ENCODE assay signal across 2 cellular contexts in the genomic region with DNA sequence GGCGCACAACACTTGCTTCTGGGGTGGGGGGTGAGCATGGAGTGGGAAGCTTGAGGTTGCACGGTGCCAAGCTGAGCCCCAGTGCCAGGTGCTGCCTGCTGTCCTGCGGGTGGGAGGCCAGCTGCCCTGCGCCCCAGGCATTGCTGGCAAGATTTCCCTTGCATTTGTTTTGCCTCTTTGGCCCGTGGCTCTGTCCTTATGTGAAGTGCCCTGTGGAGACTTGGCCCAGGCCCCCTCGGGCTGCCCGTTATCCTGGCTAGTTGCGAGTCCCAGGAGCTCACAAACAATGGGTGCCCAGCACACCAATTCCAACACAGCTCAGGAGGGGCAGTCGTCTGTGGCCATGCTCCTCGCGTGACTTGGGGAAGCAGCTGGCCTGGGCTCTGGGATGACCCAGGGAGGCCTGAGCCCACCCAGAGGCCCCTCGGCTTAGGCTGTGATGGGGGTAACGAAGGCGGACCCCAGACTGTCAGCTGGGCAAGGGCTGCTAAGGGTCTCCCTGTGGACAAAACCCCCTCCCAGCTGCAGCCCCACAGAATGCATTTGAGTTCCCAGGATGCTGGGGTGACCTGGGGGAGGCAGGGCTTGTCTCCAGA.
TF ChIP-seq lines count a peak whose summit lies in the region.

No MANE protein-coding gene starts in this region.

TF ChIP-seq in SK-N-SH, 30 proteins besides CTCF, POLR2A, EP300 and RAD21 (continued from another document):
- TF ChIP-seq, protein P1, sequence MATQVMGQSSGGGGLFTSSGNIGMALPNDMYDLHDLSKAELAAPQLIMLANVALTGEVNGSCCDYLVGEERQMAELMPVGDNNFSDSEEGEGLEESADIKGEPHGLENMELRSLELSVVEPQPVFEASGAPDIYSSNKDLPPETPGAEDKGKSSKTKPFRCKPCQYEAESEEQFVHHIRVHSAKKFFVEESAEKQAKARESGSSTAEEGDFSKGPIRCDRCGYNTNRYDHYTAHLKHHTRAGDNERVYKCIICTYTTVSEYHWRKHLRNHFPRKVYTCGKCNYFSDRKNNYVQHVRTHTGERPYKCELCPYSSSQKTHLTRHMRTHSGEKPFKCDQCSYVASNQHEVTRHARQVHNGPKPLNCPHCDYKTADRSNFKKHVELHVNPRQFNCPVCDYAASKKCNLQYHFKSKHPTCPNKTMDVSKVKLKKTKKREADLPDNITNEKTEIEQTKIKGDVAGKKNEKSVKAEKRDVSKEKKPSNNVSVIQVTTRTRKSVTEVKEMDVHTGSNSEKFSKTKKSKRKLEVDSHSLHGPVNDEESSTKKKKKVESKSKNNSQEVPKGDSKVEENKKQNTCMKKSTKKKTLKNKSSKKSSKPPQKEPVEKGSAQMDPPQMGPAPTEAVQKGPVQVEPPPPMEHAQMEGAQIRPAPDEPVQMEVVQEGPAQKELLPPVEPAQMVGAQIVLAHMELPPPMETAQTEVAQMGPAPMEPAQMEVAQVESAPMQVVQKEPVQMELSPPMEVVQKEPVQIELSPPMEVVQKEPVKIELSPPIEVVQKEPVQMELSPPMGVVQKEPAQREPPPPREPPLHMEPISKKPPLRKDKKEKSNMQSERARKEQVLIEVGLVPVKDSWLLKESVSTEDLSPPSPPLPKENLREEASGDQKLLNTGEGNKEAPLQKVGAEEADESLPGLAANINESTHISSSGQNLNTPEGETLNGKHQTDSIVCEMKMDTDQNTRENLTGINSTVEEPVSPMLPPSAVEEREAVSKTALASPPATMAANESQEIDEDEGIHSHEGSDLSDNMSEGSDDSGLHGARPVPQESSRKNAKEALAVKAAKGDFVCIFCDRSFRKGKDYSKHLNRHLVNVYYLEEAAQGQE (IDR thresholded peaks at IDR 0.05; ENCODE audit: low read depth, low read length), result no peak
- TF ChIP-seq, protein P2, sequence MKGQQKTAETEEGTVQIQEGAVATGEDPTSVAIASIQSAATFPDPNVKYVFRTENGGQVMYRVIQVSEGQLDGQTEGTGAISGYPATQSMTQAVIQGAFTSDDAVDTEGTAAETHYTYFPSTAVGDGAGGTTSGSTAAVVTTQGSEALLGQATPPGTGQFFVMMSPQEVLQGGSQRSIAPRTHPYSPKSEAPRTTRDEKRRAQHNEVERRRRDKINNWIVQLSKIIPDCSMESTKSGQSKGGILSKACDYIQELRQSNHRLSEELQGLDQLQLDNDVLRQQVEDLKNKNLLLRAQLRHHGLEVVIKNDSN (IDR thresholded peaks at IDR 0.05; ENCODE audit: borderline replicate concordance, low read depth), result no peak

TF ChIP-seq in SK-N-SH treated with all-trans-retinoic acid at 6 μM for 48 hours, 23 proteins besides CTCF, POLR2A, EP300 and RAD21 (continued from another document):
- TF ChIP-seq, protein P3, sequence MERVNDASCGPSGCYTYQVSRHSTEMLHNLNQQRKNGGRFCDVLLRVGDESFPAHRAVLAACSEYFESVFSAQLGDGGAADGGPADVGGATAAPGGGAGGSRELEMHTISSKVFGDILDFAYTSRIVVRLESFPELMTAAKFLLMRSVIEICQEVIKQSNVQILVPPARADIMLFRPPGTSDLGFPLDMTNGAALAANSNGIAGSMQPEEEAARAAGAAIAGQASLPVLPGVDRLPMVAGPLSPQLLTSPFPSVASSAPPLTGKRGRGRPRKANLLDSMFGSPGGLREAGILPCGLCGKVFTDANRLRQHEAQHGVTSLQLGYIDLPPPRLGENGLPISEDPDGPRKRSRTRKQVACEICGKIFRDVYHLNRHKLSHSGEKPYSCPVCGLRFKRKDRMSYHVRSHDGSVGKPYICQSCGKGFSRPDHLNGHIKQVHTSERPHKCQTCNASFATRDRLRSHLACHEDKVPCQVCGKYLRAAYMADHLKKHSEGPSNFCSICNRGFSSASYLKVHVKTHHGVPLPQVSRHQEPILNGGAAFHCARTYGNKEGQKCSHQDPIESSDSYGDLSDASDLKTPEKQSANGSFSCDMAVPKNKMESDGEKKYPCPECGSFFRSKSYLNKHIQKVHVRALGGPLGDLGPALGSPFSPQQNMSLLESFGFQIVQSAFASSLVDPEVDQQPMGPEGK (CRISPR knock-in tag; IDR thresholded peaks at IDR 0.05; ENCODE audit: borderline replicate concordance), result no peak
- TF ChIP-seq, protein P4, sequence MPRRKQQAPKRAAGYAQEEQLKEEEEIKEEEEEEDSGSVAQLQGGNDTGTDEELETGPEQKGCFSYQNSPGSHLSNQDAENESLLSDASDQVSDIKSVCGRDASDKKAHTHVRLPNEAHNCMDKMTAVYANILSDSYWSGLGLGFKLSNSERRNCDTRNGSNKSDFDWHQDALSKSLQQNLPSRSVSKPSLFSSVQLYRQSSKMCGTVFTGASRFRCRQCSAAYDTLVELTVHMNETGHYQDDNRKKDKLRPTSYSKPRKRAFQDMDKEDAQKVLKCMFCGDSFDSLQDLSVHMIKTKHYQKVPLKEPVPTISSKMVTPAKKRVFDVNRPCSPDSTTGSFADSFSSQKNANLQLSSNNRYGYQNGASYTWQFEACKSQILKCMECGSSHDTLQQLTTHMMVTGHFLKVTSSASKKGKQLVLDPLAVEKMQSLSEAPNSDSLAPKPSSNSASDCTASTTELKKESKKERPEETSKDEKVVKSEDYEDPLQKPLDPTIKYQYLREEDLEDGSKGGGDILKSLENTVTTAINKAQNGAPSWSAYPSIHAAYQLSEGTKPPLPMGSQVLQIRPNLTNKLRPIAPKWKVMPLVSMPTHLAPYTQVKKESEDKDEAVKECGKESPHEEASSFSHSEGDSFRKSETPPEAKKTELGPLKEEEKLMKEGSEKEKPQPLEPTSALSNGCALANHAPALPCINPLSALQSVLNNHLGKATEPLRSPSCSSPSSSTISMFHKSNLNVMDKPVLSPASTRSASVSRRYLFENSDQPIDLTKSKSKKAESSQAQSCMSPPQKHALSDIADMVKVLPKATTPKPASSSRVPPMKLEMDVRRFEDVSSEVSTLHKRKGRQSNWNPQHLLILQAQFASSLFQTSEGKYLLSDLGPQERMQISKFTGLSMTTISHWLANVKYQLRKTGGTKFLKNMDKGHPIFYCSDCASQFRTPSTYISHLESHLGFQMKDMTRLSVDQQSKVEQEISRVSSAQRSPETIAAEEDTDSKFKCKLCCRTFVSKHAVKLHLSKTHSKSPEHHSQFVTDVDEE (CRISPR knock-in tag; IDR thresholded peaks at IDR 0.05), result no peak
- TF ChIP-seq ZNF8 (CRISPR knock-in tag; IDR thresholded peaks at IDR 0.05) (no peak), GLIS3 (CRISPR knock-in tag; IDR thresholded peaks at IDR 0.05) (no peak), ESRRG (CRISPR knock-in tag; IDR thresholded peaks at IDR 0.05) (no peak), PPARA (CRISPR knock-in tag; IDR thresholded peaks at IDR 0.05; ENCODE audit: borderline replicate concordance) (no peak), ZFP3 (CRISPR knock-in tag; IDR thresholded peaks at IDR 0.05) (no peak), ZNF565 (CRISPR knock-in tag; conservative IDR thresholded peaks at IDR 0.05; ENCODE audit: low read depth) (no peak), RARB (CRISPR knock-in tag; IDR thresholded peaks at IDR 0.05) (no peak), ZNF70 (CRISPR knock-in tag; IDR thresholded peaks at IDR 0.05) (no peak), SNAI2 (CRISPR knock-in tag; IDR thresholded peaks at IDR 0.05) (no peak)
- TF ChIP-seq, protein P5, sequence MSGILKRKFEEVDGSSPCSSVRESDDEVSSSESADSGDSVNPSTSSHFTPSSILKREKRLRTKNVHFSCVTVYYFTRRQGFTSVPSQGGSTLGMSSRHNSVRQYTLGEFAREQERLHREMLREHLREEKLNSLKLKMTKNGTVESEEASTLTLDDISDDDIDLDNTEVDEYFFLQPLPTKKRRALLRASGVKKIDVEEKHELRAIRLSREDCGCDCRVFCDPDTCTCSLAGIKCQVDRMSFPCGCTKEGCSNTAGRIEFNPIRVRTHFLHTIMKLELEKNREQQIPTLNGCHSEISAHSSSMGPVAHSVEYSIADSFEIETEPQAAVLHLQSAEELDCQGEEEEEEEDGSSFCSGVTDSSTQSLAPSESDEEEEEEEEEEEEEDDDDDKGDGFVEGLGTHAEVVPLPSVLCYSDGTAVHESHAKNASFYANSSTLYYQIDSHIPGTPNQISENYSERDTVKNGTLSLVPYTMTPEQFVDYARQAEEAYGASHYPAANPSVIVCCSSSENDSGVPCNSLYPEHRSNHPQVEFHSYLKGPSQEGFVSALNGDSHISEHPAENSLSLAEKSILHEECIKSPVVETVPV (CRISPR knock-in tag; IDR thresholded peaks at IDR 0.05), result no peak
- TF ChIP-seq, protein P6, sequence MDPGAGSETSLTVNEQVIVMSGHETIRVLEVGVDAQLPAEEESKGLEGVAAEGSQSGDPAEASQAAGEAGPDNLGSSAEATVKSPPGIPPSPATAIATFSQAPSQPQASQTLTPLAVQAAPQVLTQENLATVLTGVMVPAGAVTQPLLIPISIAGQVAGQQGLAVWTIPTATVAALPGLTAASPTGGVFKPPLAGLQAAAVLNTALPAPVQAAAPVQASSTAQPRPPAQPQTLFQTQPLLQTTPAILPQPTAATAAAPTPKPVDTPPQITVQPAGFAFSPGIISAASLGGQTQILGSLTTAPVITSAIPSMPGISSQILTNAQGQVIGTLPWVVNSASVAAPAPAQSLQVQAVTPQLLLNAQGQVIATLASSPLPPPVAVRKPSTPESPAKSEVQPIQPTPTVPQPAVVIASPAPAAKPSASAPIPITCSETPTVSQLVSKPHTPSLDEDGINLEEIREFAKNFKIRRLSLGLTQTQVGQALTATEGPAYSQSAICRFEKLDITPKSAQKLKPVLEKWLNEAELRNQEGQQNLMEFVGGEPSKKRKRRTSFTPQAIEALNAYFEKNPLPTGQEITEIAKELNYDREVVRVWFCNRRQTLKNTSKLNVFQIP (CRISPR knock-in tag; IDR thresholded peaks at IDR 0.05; ENCODE audit: borderline replicate concordance, low read depth), result no peak
